ENCODE assay signal across 1 cellular context in the genomic region with DNA sequence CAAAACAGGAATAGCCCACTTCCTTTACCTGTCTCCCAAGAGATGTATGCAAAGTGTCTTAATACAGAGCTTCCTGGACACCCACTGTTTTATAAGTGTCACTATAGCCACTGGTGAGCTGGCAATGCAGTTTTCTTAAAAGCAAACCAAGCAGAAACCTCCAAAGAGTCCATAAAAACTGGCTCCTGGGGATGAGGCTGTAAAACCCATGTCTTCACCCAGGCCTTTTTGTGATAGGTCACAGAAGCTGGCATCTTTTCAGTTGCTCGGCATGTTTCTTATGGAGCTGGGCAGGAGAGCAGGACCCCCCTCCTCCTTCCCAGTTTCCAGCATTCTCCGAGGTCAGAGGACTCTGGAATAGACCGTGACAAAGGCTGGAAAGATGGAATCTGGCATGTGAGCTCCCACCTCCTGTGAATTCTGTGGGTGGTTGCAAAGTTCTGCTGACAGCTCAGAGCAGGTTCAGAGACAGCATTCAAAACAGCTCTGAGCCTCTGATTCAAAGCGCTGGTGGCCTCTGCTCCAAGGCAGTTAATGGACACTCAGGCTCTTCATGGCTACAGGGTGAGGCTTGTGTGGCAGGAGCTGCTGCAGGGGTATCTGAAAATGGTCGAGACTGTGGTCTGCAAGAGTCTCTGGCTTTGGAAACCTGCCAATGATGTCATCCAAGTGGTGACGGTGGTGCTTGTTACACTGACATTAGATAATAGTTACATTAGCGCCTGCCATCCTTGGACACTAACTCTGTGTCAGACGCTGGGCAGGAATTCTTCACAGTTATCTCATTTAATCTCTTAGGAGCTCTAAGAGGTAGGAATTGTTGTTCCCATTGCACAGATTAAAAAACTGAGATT.
A peak's percentile ranks its signal among the peaks of the same experiment; 100 is the strongest.
TF ChIP-seq lines count a peak whose summit lies in the region.

No MANE protein-coding gene starts in this region.

TF ChIP-seq in IMR-90, 13 proteins besides CTCF, POLR2A, EP300 and RAD21:
- TF ChIP-seq RCOR1 (IDR thresholded peaks at IDR 0.05; ENCODE audit: insufficient replicate concordance, low read length) = no peak
- no peak for TF ChIP-seq SMC3 (IDR thresholded peaks at IDR 0.05; ENCODE audit: low read depth, low read length)
- no peak for TF ChIP-seq MAFK (IDR thresholded peaks at IDR 0.05; ENCODE audit: low read depth, low read length)
- TF ChIP-seq CEBPB (IDR thresholded peaks at IDR 0.05; ENCODE audit: low read depth, low read length) = no peak
- TF ChIP-seq BHLHE40 (IDR thresholded peaks at IDR 0.05; ENCODE audit: low read depth, low read length) = 0 out of 2 replicates have a peak, but pooled peaks have one; percentile 15
